ENCODE assay signal across 21 cellular contexts in genomic region chr6:25318589-25318988, GRCh38. TPM values are rescaled to one million over a fixed set of nuclear protein-coding genes. Genes with fewer than 3 reads are reported as not detected.
DNase-seq lines count a peak whose midpoint lies in the region; ATAC-seq and TF ChIP-seq lines count a peak whose summit lies in the region.
"Had no signal": no experiment of that assay in that cellular context is flagged by ENCODE, and none has a peak within 500 bp of the region (broad histone marks: within the 10 kb centered on the region; RNA-seq: fewer than 3 reads in every experiment).

No MANE protein-coding gene starts in this region.

- DNase-seq in Right ventricle myocardium superior (no peak), cardiac septum (ENCODE audit: low spot score) (no peak), NCI-H1092 (lab: John Stamatoyannopoulos, UW) (peak; percentile 20), NCI-H446 treated with DMSO at 0.1 percent for 48 hours (lab: John Stamatoyannopoulos, UW) (peak; percentile 97), fibroblast of mammary gland (ENCODE audit: low read depth) (peak; percentile 12), H4 (ENCODE audit: low spot score) (no peak)
- DNase-seq: Caco-2; CD4-positive, alpha-beta T cell; Karpas-422; MG63; NCI-H1048; NCI-H146; NCI-H2081 treated with DMSO at 0.1 percent for 48 hours; NCI-H226; NCI-H774; PC-3; RPMI8226; T-helper 1 cell had no signal

- peak; percentile 51 for ATAC-seq in Right ventricle myocardium superior (ENCODE audit: poor library complexity)
- no peak for ATAC-seq in GM21786 (IDR thresholded peaks at IDR 0.05; ENCODE audit: unreplicated experiment)
- ATAC-seq in GM21825 (IDR thresholded peaks at IDR 0.05; ENCODE audit: unreplicated experiment) = no peak
- ATAC-seq: PC-3 had no signal

- H3K4me3 ChIP-seq in fibroblast of mammary gland (ENCODE audit: control insufficient read depth, low read depth, low read length) = no peak overlapping the region
- H3K4me3 ChIP-seq: HAP-1, MG63 had no signal

- intact Hi-C loops in Right ventricle myocardium superior (cut with DNase I) (no loop called here), cardiac septum (cut with DNase I) (no loop called here)

- TF ChIP-seq CTCF in fibroblast of mammary gland (conservative IDR thresholded peaks at IDR 0.05; ENCODE audit: control insufficient read depth, insufficient read depth, low read depth, low read length) = no peak

RNA-seq across cellular contexts. Expression of gene CARMIL1, which starts 39.4 kb away (rescaled TPM):
- total RNA-seq in Right ventricle myocardium superior (3.4 TPM), cardiac septum (7.5 TPM)
- 7.5 and 8.6 TPM in 2 replicates for total RNA-seq in H4 (2014; rRNA removed; shearing (Covaris generic))

Comparison
In these comparisons a context has a peak if more than half of its experiments do, and no peak if none do; other contexts are left out.
1. DNase-seq: peak in NCI-H1092 (single experiment), NCI-H446 treated with DMSO at 0.1 percent for 48 hours (single experiment) and fibroblast of mammary gland (single experiment); none in Right ventricle myocardium superior (single experiment), cardiac septum (single experiment) and H4 (single experiment).